In the genomic region with DNA sequence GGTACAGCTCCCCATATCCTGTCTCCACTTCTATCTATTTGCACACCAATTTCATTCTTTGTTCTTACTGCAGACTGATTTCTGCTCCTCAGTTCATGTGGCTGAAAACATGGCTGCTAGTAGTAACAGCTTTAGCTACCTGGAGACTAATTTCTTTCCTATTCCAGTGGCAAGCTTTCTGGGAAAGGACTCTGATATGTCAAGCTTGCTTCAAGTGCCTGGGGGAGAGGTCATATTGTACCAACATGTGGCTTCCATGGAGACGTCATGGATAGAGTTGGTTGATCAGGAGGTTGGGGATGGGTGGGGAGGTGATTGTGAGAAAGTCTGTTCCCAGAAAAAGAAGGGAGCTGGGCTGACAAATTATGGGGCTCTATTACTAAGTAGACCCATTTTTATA, we compare ENCODE assay signal across 1 cellular context.
TF ChIP-seq lines count a peak whose summit lies in the region.

No MANE protein-coding gene starts in this region.

TF ChIP-seq in HCT116, 20 proteins besides CTCF, POLR2A, EP300 and RAD21:
- no peak for TF ChIP-seq ZFX (IDR thresholded peaks at IDR 0.05)
- no peak for TF ChIP-seq ZNF274 (IDR thresholded peaks at IDR 0.05; ENCODE audit: low read depth, low read length)
- no peak for TF ChIP-seq SRF (IDR thresholded peaks at IDR 0.05; ENCODE audit: low read depth)
- no peak for TF ChIP-seq EZH2 (IDR thresholded peaks at IDR 0.05)
- TF ChIP-seq JUND (IDR thresholded peaks at IDR 0.05): no peak
- no peak for TF ChIP-seq EZH2phosphoT487 (IDR thresholded peaks at IDR 0.05; ENCODE audit: borderline replicate concordance)
- no peak for TF ChIP-seq CBX3 (IDR thresholded peaks at IDR 0.05; ENCODE audit: low read depth)
- TF ChIP-seq, protein P1, sequence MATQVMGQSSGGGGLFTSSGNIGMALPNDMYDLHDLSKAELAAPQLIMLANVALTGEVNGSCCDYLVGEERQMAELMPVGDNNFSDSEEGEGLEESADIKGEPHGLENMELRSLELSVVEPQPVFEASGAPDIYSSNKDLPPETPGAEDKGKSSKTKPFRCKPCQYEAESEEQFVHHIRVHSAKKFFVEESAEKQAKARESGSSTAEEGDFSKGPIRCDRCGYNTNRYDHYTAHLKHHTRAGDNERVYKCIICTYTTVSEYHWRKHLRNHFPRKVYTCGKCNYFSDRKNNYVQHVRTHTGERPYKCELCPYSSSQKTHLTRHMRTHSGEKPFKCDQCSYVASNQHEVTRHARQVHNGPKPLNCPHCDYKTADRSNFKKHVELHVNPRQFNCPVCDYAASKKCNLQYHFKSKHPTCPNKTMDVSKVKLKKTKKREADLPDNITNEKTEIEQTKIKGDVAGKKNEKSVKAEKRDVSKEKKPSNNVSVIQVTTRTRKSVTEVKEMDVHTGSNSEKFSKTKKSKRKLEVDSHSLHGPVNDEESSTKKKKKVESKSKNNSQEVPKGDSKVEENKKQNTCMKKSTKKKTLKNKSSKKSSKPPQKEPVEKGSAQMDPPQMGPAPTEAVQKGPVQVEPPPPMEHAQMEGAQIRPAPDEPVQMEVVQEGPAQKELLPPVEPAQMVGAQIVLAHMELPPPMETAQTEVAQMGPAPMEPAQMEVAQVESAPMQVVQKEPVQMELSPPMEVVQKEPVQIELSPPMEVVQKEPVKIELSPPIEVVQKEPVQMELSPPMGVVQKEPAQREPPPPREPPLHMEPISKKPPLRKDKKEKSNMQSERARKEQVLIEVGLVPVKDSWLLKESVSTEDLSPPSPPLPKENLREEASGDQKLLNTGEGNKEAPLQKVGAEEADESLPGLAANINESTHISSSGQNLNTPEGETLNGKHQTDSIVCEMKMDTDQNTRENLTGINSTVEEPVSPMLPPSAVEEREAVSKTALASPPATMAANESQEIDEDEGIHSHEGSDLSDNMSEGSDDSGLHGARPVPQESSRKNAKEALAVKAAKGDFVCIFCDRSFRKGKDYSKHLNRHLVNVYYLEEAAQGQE (IDR thresholded peaks at IDR 0.05; ENCODE audit: low read depth): no peak
- TF ChIP-seq FOSL1 (IDR thresholded peaks at IDR 0.05; ENCODE audit: low read depth): no peak
- TF ChIP-seq EGR1 (IDR thresholded peaks at IDR 0.05; ENCODE audit: low read depth): no peak
- TF ChIP-seq ELF1 (IDR thresholded peaks at IDR 0.05; ENCODE audit: borderline replicate concordance, low read depth): no peak
- TF ChIP-seq, protein P2, sequence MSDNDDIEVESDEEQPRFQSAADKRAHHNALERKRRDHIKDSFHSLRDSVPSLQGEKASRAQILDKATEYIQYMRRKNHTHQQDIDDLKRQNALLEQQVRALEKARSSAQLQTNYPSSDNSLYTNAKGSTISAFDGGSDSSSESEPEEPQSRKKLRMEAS (IDR thresholded peaks at IDR 0.05): no peak
